ENCODE assay signal across 23 cellular contexts in genomic region chr3:104554409-104554808, GRCh38.
"Had no signal": no experiment of that assay in that cellular context is flagged by ENCODE, and none has a peak within 500 bp of the region (broad histone marks: within the 10 kb centered on the region; RNA-seq: fewer than 3 reads in every experiment).

No MANE protein-coding gene starts in this region.

- H3K27ac ChIP-seq: coronary artery, esophagus squamous epithelium, heart right ventricle, left lung, ovary, psoas muscle, sigmoid colon, thyroid gland, vagina had no signal

- H3K36me3 Mint-ChIP-seq: natural killer cell had no signal

- H3K4me1 ChIP-seq: esophagus squamous epithelium, heart right ventricle, left lung, sigmoid colon, thyroid gland, vagina had no signal

- ATAC-seq: effector memory CD8-positive, alpha-beta T cell; heart right ventricle; left cardiac atrium; left lung; natural killer cell; psoas muscle; right cardiac atrium had no signal

- H3K36me3 ChIP-seq: esophagus squamous epithelium, heart right ventricle, left lung, ovary, sigmoid colon, thyroid gland, vagina had no signal

- H3K4me3 ChIP-seq: coronary artery, esophagus squamous epithelium, heart right ventricle, left lung, ovary, psoas muscle, sigmoid colon, thyroid gland, vagina had no signal

- DNase-seq: dermis blood vessel endothelial cell; effector memory CD8-positive, alpha-beta T cell; erythroblast; esophagus squamous epithelium; foreskin melanocyte; glutamatergic neuron; heart right ventricle; hippocampal formation; left cardiac atrium; left lung; natural killer cell; occipital lobe; ovary; posterior cingulate gyrus; psoas muscle; right cardiac atrium; sigmoid colon; stimulated activated CD4-positive, alpha-beta T cell treated with anti-CD3 and anti-CD28 coated beads, Interleukin-2, amount 100 ng/mL, for 24 hours; thyroid gland; trophoblast cell had no signal

- H3K9me3 ChIP-seq: esophagus squamous epithelium, heart right ventricle, left lung, ovary, psoas muscle, sigmoid colon, thyroid gland, vagina had no signal

- H3K4me3 Mint-ChIP-seq: effector memory CD8-positive, alpha-beta T cell; natural killer cell; stimulated activated naive CD8-positive, alpha-beta T cell treated with anti-CD3 and anti-CD28 coated beads, Interleukin-15, Interleukin-2, amounts not matched to agents 100 ng/mL and 50 ng/mL, for 24 hours had no signal

- H3K27ac Mint-ChIP-seq: effector memory CD8-positive, alpha-beta T cell; natural killer cell; stimulated activated naive CD8-positive, alpha-beta T cell treated with anti-CD3 and anti-CD28 coated beads, Interleukin-15, Interleukin-2, amounts not matched to agents 100 ng/mL and 50 ng/mL, for 24 hours had no signal

- H3K4me1 Mint-ChIP-seq: natural killer cell had no signal

- H3K27me3 ChIP-seq: esophagus squamous epithelium, heart right ventricle, left lung, ovary, sigmoid colon, thyroid gland, vagina had no signal

- H3K9me3 Mint-ChIP-seq: effector memory CD8-positive, alpha-beta T cell; stimulated activated naive CD8-positive, alpha-beta T cell treated with anti-CD3 and anti-CD28 coated beads, Interleukin-15, Interleukin-2, amounts not matched to agents 100 ng/mL and 50 ng/mL, for 24 hours had no signal
